In the genomic region with DNA sequence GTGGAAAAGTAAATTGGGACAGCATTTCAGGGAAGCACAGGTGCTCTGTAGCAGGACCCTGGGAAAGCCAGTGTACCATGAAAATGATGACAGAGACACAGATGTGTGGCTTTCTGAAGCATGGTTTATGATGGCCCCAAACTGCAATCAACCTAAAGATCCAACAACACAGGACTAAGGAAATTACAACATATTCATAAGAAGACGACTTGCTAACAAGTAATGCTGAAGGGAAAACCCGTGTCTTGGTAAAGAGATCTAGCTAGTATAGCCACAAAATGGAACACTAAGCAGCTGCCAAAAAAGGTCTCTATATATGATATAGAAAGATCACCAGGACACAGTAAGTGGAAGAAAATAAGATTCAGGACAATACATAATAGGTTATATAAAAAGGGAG, we compare ENCODE assay signal across 12 cellular contexts. TPM values are rescaled to one million over a fixed set of nuclear protein-coding genes. Genes with fewer than 3 reads are reported as not detected.
DNase-seq lines count a peak whose midpoint lies in the region; ATAC-seq and TF ChIP-seq lines count a peak whose summit lies in the region.
"Had no signal": no experiment of that assay in that cellular context is flagged by ENCODE, and none has a peak within 500 bp of the region (broad histone marks: within the 10 kb centered on the region; RNA-seq: fewer than 3 reads in every experiment).

No MANE protein-coding gene starts in this region.

- H3K36me3 Mint-ChIP-seq in activated naive CD4-positive, alpha-beta T cell treated with anti-CD3 and anti-CD28 coated beads, Interleukin-2, amount 50 U/mL, for 24 hours = peaks cover 29% of the 10 kb centered on the region
- peaks cover 50% of the 10 kb centered on the region for H3K36me3 Mint-ChIP-seq in T-cell
- H3K36me3 Mint-ChIP-seq in endothelial cell (ENCODE audit: low read depth, unreplicated experiment) = peaks cover 36% of the 10 kb centered on the region

- CTCF ChIA-PET in T-cell (lab: Charles Lee) = interaction anchor here (0.6 to 1.1 kb wide), 3 partner anchors 18 to 803 kb away, joined by 3 to 7 read pairs (median 3); a partner anchor contains a TSS

- no peak for ATAC-seq in T-cell (replicated peaks in 1 of 4)
- ATAC-seq in HG03097 (IDR thresholded peaks at IDR 0.05; ENCODE audit: low FRiP score, unreplicated experiment) = no peak

- H3K27me3 Mint-ChIP-seq in activated naive CD4-positive, alpha-beta T cell treated with anti-CD3 and anti-CD28 coated beads, Interleukin-2, amount 50 U/mL, for 24 hours = no peaks in the 10 kb centered on the region
- no peaks in the 10 kb centered on the region for H3K27me3 Mint-ChIP-seq in T-cell
- H3K27me3 Mint-ChIP-seq in endothelial cell (ENCODE audit: unreplicated experiment) = peaks cover 11% of the 10 kb centered on the region

- POLR2A ChIA-PET in T-cell (lab: Charles Lee) = interaction anchor here in 1 of 2 donors (0.6 kb wide), 1 partner anchor 1288 kb away, joined by 4 read pairs; no protein-coding TSS in a partner anchor

- peaks cover 76% of the 10 kb centered on the region for H3K4me1 Mint-ChIP-seq in activated naive CD4-positive, alpha-beta T cell treated with anti-CD3 and anti-CD28 coated beads, Interleukin-2, amount 50 U/mL, for 24 hours
- H3K4me1 Mint-ChIP-seq in T-cell (peaks cover 70 to 74% (median 72%) of the 10 kb centered on the region in 3 donors), endothelial cell (ENCODE audit: unreplicated experiment) (peaks cover 63% of the 10 kb centered on the region)

- H3K27ac Mint-ChIP-seq in activated naive CD4-positive, alpha-beta T cell treated with anti-CD3 and anti-CD28 coated beads, Interleukin-2, amount 50 U/mL, for 24 hours = peak overlapping the region; percentile 66
- H3K27ac Mint-ChIP-seq in T-cell (peak overlapping the region; percentile 62), endothelial cell (ENCODE audit: unreplicated experiment) (peak overlapping the region; percentile 68)

- no peak for DNase-seq in activated naive CD4-positive, alpha-beta T cell treated with anti-CD3 and anti-CD28 coated beads, Interleukin-2, amount 50 U/mL, for 16 hours
- no peak for DNase-seq in T-cell
- DNase-seq in endothelial cell (ENCODE audit: low spot score) = no peak
- DNase-seq in GM19238 (ENCODE audit: insufficient read length, low spot score) = no peak
- no peak for DNase-seq in NCI-H1048 (lab: John Stamatoyannopoulos, UW)
- no peak for DNase-seq in SK-N-DZ (ENCODE audit: low spot score)
- DNase-seq: NCI-H1105, NCI-H748 treated with DMSO at 0.1 percent for 48 hours, SK-N-SH, testis had no signal

- H3K9me3 Mint-ChIP-seq in activated naive CD4-positive, alpha-beta T cell treated with anti-CD3 and anti-CD28 coated beads, Interleukin-2, amount 50 U/mL, for 24 hours = no peaks in the 10 kb centered on the region
- H3K9me3 Mint-ChIP-seq in T-cell = no peaks in the 10 kb centered on the region
- H3K9me3 Mint-ChIP-seq in endothelial cell (ENCODE audit: unreplicated experiment) = no peaks in the 10 kb centered on the region

- no peak for TF ChIP-seq CTCF in endothelial cell (IDR thresholded peaks at IDR 0.05; ENCODE audit: unreplicated experiment)

- H3K4me3 Mint-ChIP-seq in activated naive CD4-positive, alpha-beta T cell treated with anti-CD3 and anti-CD28 coated beads, Interleukin-2, amount 50 U/mL, for 24 hours = no peak overlapping the region
- peak overlapping the region in 1 of 3 donors; percentile 4 for H3K4me3 Mint-ChIP-seq in T-cell
- peak overlapping the region; percentile 3 for H3K4me3 Mint-ChIP-seq in endothelial cell (ENCODE audit: unreplicated experiment)

RNA-seq across cellular contexts. Expression of a gene that starts 53.2 kb away (rescaled TPM):
- total RNA-seq in T-cell (100 to 1,000 TPM in 4 of 5 donors, 10 to 100 TPM in 1; 90.8 to 167 (median 145) TPM), endothelial cell (ENCODE audit: unreplicated experiment) (60.4 TPM)
- 13.5 and 17.7 TPM in 2 replicates for polyA plus RNA-seq in SK-N-DZ (2014; cell fraction: cytosol; rRNA removed)
- 23.8 and 51.1 TPM in 2 replicates for polyA plus RNA-seq in SK-N-DZ (2014; cell fraction: nucleus; rRNA removed)
